ENCODE assay signal across 12 cellular contexts in genomic region chr3:73550011-73550410, GRCh38.
DNase-seq lines count a peak whose midpoint lies in the region; ATAC-seq and TF ChIP-seq lines count a peak whose summit lies in the region.
"Had no signal": no experiment of that assay in that cellular context is flagged by ENCODE, and none has a peak within 500 bp of the region (broad histone marks: within the 10 kb centered on the region; RNA-seq: fewer than 3 reads in every experiment).

No MANE protein-coding gene starts in this region.

- TF ChIP-seq CTCF in Caco-2 (IDR thresholded peaks at IDR 0.05; ENCODE audit: insufficient read depth in 1 of 2, low read depth in 1 of 2, low read length in 1 of 2, severe bottlenecking in 1 of 2, unreplicated experiment in 1 of 2) = no peak

- DNase-seq in activated naive CD8-positive, alpha-beta T cell treated with anti-CD3 and anti-CD28 coated beads, Interleukin-2, amount 10 ng/mL, durations not matched to agents 7 days and 5 days = no peak
- no peak for DNase-seq in activated naive CD8-positive, alpha-beta T cell treated with anti-CD3 and anti-CD28 coated beads for 36 hours
- DNase-seq in glomerular visceral epithelial cell (ENCODE audit: extremely low spot score) (peak; percentile 30), renal cortical epithelial cell (ENCODE audit: low read depth) (peak; percentile 21), Caco-2 (no peak), anterior cingulate cortex (lab: John Stamatoyannopoulos, UW) (no peak)
- no peak for DNase-seq in stimulated activated naive B cell treated with anti-CD40 and anti-IgM and Interleukin-4, amounts not matched to agents 10 μg/mL and 1 μg/mL and 100 μg/mL, for 72 hours
- DNase-seq: CD8-positive, alpha-beta memory T cell; GF-D8; GM23248 had no signal

- H3K27ac Mint-ChIP-seq in activated naive CD8-positive, alpha-beta T cell treated with anti-CD3 and anti-CD28 coated beads, Interleukin-2, amount 10 ng/mL, durations not matched to agents 7 days and 5 days = no peak overlapping the region
- H3K27ac Mint-ChIP-seq in activated naive CD8-positive, alpha-beta T cell treated with anti-CD3 and anti-CD28 coated beads for 36 hours = no peak overlapping the region
- H3K27ac Mint-ChIP-seq in Caco-2 (ENCODE audit: unreplicated experiment) = no peak overlapping the region
- H3K27ac Mint-ChIP-seq in stimulated activated naive B cell treated with anti-CD40 and anti-IgM and Interleukin-4, amounts not matched to agents 10 μg/mL and 1 μg/mL and 100 μg/mL, for 72 hours = no peak overlapping the region

- peak overlapping the region; percentile 17 for H3K4me3 Mint-ChIP-seq in activated naive CD8-positive, alpha-beta T cell treated with anti-CD3 and anti-CD28 coated beads, Interleukin-2, amount 10 ng/mL, durations not matched to agents 7 days and 5 days
- no peak overlapping the region for H3K4me3 Mint-ChIP-seq in activated naive CD8-positive, alpha-beta T cell treated with anti-CD3 and anti-CD28 coated beads for 36 hours
- no peak overlapping the region for H3K4me3 Mint-ChIP-seq in Caco-2 (ENCODE audit: unreplicated experiment)
- H3K4me3 Mint-ChIP-seq in stimulated activated naive B cell treated with anti-CD40 and anti-IgM and Interleukin-4, amounts not matched to agents 10 μg/mL and 1 μg/mL and 100 μg/mL, for 72 hours = no peak overlapping the region
- H3K4me3 Mint-ChIP-seq: CD8-positive, alpha-beta memory T cell had no signal

- CTCF ChIA-PET in Caco-2 (lab: Charles Lee) = no interaction called here

- no peaks in the 10 kb centered on the region for H3K27me3 Mint-ChIP-seq in activated naive CD8-positive, alpha-beta T cell treated with anti-CD3 and anti-CD28 coated beads, Interleukin-2, amount 10 ng/mL, durations not matched to agents 7 days and 5 days
- H3K27me3 Mint-ChIP-seq in activated naive CD8-positive, alpha-beta T cell treated with anti-CD3 and anti-CD28 coated beads for 36 hours = peaks cover 13% of the 10 kb centered on the region
- H3K27me3 Mint-ChIP-seq in Caco-2 (ENCODE audit: insufficient read depth, unreplicated experiment) = no peaks in the 10 kb centered on the region
- no peaks in the 10 kb centered on the region for H3K27me3 Mint-ChIP-seq in stimulated activated naive B cell treated with anti-CD40 and anti-IgM and Interleukin-4, amounts not matched to agents 10 μg/mL and 1 μg/mL and 100 μg/mL, for 72 hours

- BruUV-seq in Caco-2 (replicated peaks; lab: Mats Ljungman, UMichigan) = no TSS peak

- H3K9me3 Mint-ChIP-seq in activated naive CD8-positive, alpha-beta T cell treated with anti-CD3 and anti-CD28 coated beads, Interleukin-2, amount 10 ng/mL, durations not matched to agents 7 days and 5 days = no peaks in the 10 kb centered on the region
- H3K9me3 Mint-ChIP-seq in activated naive CD8-positive, alpha-beta T cell treated with anti-CD3 and anti-CD28 coated beads for 36 hours = no peaks in the 10 kb centered on the region
- no peaks in the 10 kb centered on the region for H3K9me3 Mint-ChIP-seq in Caco-2 (ENCODE audit: unreplicated experiment)
- no peaks in the 10 kb centered on the region for H3K9me3 Mint-ChIP-seq in stimulated activated naive B cell treated with anti-CD40 and anti-IgM and Interleukin-4, amounts not matched to agents 10 μg/mL and 1 μg/mL and 100 μg/mL, for 72 hours

- H3K9me3 ChIP-seq in Caco-2 = no peaks in the 10 kb centered on the region

- POLR2A ChIA-PET in activated naive CD8-positive, alpha-beta T cell treated with anti-CD3 and anti-CD28 coated beads, Interleukin-2, amount 10 ng/mL, durations not matched to agents 7 days and 5 days (lab: Charles Lee) = no interaction called here
- POLR2A ChIA-PET in Caco-2 (lab: Charles Lee) = no interaction called here

- H3K36me3 Mint-ChIP-seq in activated naive CD8-positive, alpha-beta T cell treated with anti-CD3 and anti-CD28 coated beads, Interleukin-2, amount 10 ng/mL, durations not matched to agents 7 days and 5 days = no peaks in the 10 kb centered on the region
- H3K36me3 Mint-ChIP-seq in activated naive CD8-positive, alpha-beta T cell treated with anti-CD3 and anti-CD28 coated beads for 36 hours = no peaks in the 10 kb centered on the region
- no peaks in the 10 kb centered on the region for H3K36me3 Mint-ChIP-seq in Caco-2 (ENCODE audit: insufficient read depth, unreplicated experiment)
- H3K36me3 Mint-ChIP-seq in stimulated activated naive B cell treated with anti-CD40 and anti-IgM and Interleukin-4, amounts not matched to agents 10 μg/mL and 1 μg/mL and 100 μg/mL, for 72 hours = no peaks in the 10 kb centered on the region
- H3K36me3 Mint-ChIP-seq: CD8-positive, alpha-beta memory T cell had no signal

- intact Hi-C loops in Caco-2 (cut with micrococcal nuclease; ENCODE audit: unreplicated experiment) = no loop called here

- no peak for ATAC-seq in activated naive CD8-positive, alpha-beta T cell treated with anti-CD3 and anti-CD28 coated beads, Interleukin-2, amount 10 ng/mL, durations not matched to agents 7 days and 5 days (ENCODE audit: low read depth)
- no peak for ATAC-seq in stimulated activated naive B cell treated with anti-CD40 and anti-IgM and Interleukin-4, amounts not matched to agents 10 μg/mL and 1 μg/mL and 100 μg/mL, for 72 hours (replicated peaks)
- ATAC-seq in HG03039 (IDR thresholded peaks at IDR 0.05; ENCODE audit: unreplicated experiment) = no peak
- ATAC-seq: HCT116 had no signal

- no peaks in the 10 kb centered on the region for H3K27me3 ChIP-seq in Caco-2 (replicated peaks; ENCODE audit: control insufficient read depth, insufficient read depth, low read length)

- no peak overlapping the region for H3K4me3 ChIP-seq in Caco-2 (ENCODE audit: low read depth, low read length)
- H3K4me3 ChIP-seq: GM23248 had no signal

- peaks cover 25% of the 10 kb centered on the region for H3K4me1 ChIP-seq in Caco-2

- no peaks in the 10 kb centered on the region for H3K4me1 Mint-ChIP-seq in activated naive CD8-positive, alpha-beta T cell treated with anti-CD3 and anti-CD28 coated beads, Interleukin-2, amount 10 ng/mL, durations not matched to agents 7 days and 5 days
- H3K4me1 Mint-ChIP-seq in activated naive CD8-positive, alpha-beta T cell treated with anti-CD3 and anti-CD28 coated beads for 36 hours = no peaks in the 10 kb centered on the region
- H3K4me1 Mint-ChIP-seq in Caco-2 (ENCODE audit: low read depth, unreplicated experiment) = peaks cover 18% of the 10 kb centered on the region
- H3K4me1 Mint-ChIP-seq in stimulated activated naive B cell treated with anti-CD40 and anti-IgM and Interleukin-4, amounts not matched to agents 10 μg/mL and 1 μg/mL and 100 μg/mL, for 72 hours = no peaks in the 10 kb centered on the region
- H3K4me1 Mint-ChIP-seq: CD8-positive, alpha-beta memory T cell had no signal

- H3K36me3 ChIP-seq in Caco-2 (ENCODE audit: control insufficient read depth, insufficient read depth, low read length) = no peaks in the 10 kb centered on the region

Comparison
In these comparisons a context has a peak if more than half of its experiments do, and no peak if none do; other contexts are left out.
1. DNase-seq: peak in glomerular visceral epithelial cell (single experiment) and renal cortical epithelial cell (single experiment); none in activated naive CD8-positive, alpha-beta T cell treated with anti-CD3 and anti-CD28 coated beads, Interleukin-2, amount 10 ng/mL, durations not matched to agents 7 days and 5 days (single experiment), activated naive CD8-positive, alpha-beta T cell treated with anti-CD3 and anti-CD28 coated beads for 36 hours (single experiment), Caco-2 (0 of 2), stimulated activated naive B cell treated with anti-CD40 and anti-IgM and Interleukin-4, amounts not matched to agents 10 μg/mL and 1 μg/mL and 100 μg/mL, for 72 hours (single experiment) and anterior cingulate cortex (0 of 58).